Comparison of ENCODE assay signal across 31 cellular contexts in genomic region chr5:160361624-160362023, GRCh38. TPM values are rescaled to one million over a fixed set of nuclear protein-coding genes. Genes with fewer than 3 reads are reported as not detected.
"Had no signal": no experiment of that assay in that cellular context is flagged by ENCODE, and none has a peak within 500 bp of the region (broad histone marks: within the 10 kb centered on the region; RNA-seq: fewer than 3 reads in every experiment).

No MANE protein-coding gene starts in this region.

- H3K27me3 ChIP-seq: ascending aorta, brain microvascular endothelial cell, esophagus squamous epithelium, gastroesophageal sphincter, heart right ventricle had no signal

- H3K4me1 Mint-ChIP-seq: activated CD4-positive, alpha-beta T cell treated with anti-CD3 and anti-CD28 coated beads for 36 hours; activated CD8-positive, alpha-beta memory T cell treated with anti-CD3 and anti-CD28 coated beads, Interleukin-2, amount 10 ng/mL, durations not matched to agents 7 days and 5 days; activated naive CD4-positive, alpha-beta T cell treated with anti-CD3 and anti-CD28 coated beads, Interleukin-2, amount 50 U/mL, for 24 hours; activated naive CD8-positive, alpha-beta T cell treated with anti-CD3 and anti-CD28 coated beads, Interleukin-2, amount 10 ng/mL, durations not matched to agents 7 days and 5 days had no signal

- H3K9me3 ChIP-seq: ascending aorta, esophagus squamous epithelium, gastroesophageal sphincter, heart right ventricle had no signal

- H3K9me3 Mint-ChIP-seq: activated CD4-positive, alpha-beta memory T cell treated with anti-CD3 and anti-CD28 coated beads for 36 hours; activated CD4-positive, alpha-beta T cell treated with anti-CD3 and anti-CD28 coated beads, Interleukin-2, amount 10 ng/mL, durations not matched to agents 24 days and 14 days; activated naive CD4-positive, alpha-beta T cell treated with anti-CD3 and anti-CD28 coated beads for 36 hours; activated naive CD4-positive, alpha-beta T cell treated with anti-CD3 and anti-CD28 coated beads, Interleukin-2, amount 50 U/mL, for 24 hours; activated naive CD8-positive, alpha-beta T cell treated with anti-CD3 and anti-CD28 coated beads, Interleukin-2, amount 10 ng/mL, durations not matched to agents 7 days and 5 days; activated T-helper 1 cell treated with anti-CD3 and anti-CD28 coated beads, Interleukin-12 subunit alpha, Interleukin-12 subunit beta, Interleukin-2, Interleukin-4 antibody, amounts not matched to agents 30 ng/mL and 10 ng/mL and 1 ng/mL, durations not matched to agents 14 hours and 24 hours and 36 hours; activated T-helper 2 cell treated with anti-CD3 and anti-CD28 coated beads, Interferon-gamma antibody, Interleukin-2, Interleukin-4, amounts not matched to agents 10 μg/mL and 5 μg/mL and 100 μg/mL, durations not matched to agents 14 hours and 24 hours and 36 hours had no signal

- H3K36me3 Mint-ChIP-seq: activated CD4-positive, alpha-beta memory T cell treated with anti-CD3 and anti-CD28 coated beads for 36 hours; activated CD8-positive, alpha-beta memory T cell treated with anti-CD3 and anti-CD28 coated beads, Interleukin-2, amount 10 ng/mL, durations not matched to agents 7 days and 5 days; activated naive CD4-positive, alpha-beta T cell treated with anti-CD3 and anti-CD28 coated beads, Interleukin-2, amount 50 U/mL, for 24 hours; activated naive CD8-positive, alpha-beta T cell treated with anti-CD3 and anti-CD28 coated beads, Interleukin-2, amount 10 ng/mL, durations not matched to agents 7 days and 5 days had no signal

- H3K4me3 ChIP-seq: ascending aorta, esophagus squamous epithelium, gastroesophageal sphincter, heart right ventricle had no signal

- H3K36me3 ChIP-seq: ascending aorta, brain microvascular endothelial cell, esophagus squamous epithelium, gastroesophageal sphincter, heart right ventricle had no signal

- DNase-seq: activated CD4-positive, alpha-beta memory T cell treated with anti-CD3 and anti-CD28 coated beads for 36 hours; activated CD4-positive, alpha-beta T cell treated with anti-CD3 and anti-CD28 coated beads for 36 hours; activated CD4-positive, alpha-beta T cell treated with anti-CD3 and anti-CD28 coated beads, Interleukin-2, amount 10 ng/mL, durations not matched to agents 24 days and 14 days; activated CD4-positive, CD25-positive, alpha-beta regulatory T cell; activated CD4-positive, CD25-positive, alpha-beta regulatory T cell treated with anti-CD3 and anti-CD28 coated beads, Interleukin-2, amount 50 U/mL, for 72 hours; activated CD8-positive, alpha-beta memory T cell treated with anti-CD3 and anti-CD28 coated beads, Interleukin-2, amount 10 ng/mL, durations not matched to agents 7 days and 5 days; activated CD8-positive, alpha-beta memory T cell treated with anti-CD3 and anti-CD28 coated beads, Interleukin-2, amount 50 U/mL, for 4 hours; activated CD8-positive, alpha-beta T cell treated with anti-CD3 and anti-CD28 coated beads, Interleukin-2, amount 10 ng/mL, durations not matched to agents 7 days and 5 days; activated effector memory CD4-positive, alpha-beta T cell treated with anti-CD3 and anti-CD28 coated beads, Interleukin-2, amount 50 U/mL, for 16 hours; activated naive CD4-positive, alpha-beta T cell treated with anti-CD3 and anti-CD28 coated beads for 36 hours; activated naive CD8-positive, alpha-beta T cell treated with anti-CD3 and anti-CD28 coated beads, Interleukin-2, amount 10 ng/mL, durations not matched to agents 7 days and 5 days; activated T-cell treated with anti-CD3 and anti-CD28 coated beads, Interleukin-2, amount 50 U/mL, for 1 hour; activated T-cell treated with anti-CD3 and anti-CD28 coated beads, Interleukin-2, amount 50 U/mL, for 48 hours; brain microvascular endothelial cell; cortex of kidney; dermis blood vessel endothelial cell; effector CD4-positive, alpha-beta T cell; esophagus squamous epithelium; foreskin melanocyte; heart right ventricle; T-helper 2 cell had no signal

- H3K4me3 Mint-ChIP-seq: activated CD4-positive, alpha-beta memory T cell treated with anti-CD3 and anti-CD28 coated beads for 36 hours; activated CD4-positive, alpha-beta T cell treated with anti-CD3 and anti-CD28 coated beads for 36 hours; activated CD4-positive, alpha-beta T cell treated with anti-CD3 and anti-CD28 coated beads, Interleukin-2, amount 10 ng/mL, durations not matched to agents 24 days and 14 days; activated CD8-positive, alpha-beta memory T cell treated with anti-CD3 and anti-CD28 coated beads, Interleukin-2, amount 10 ng/mL, durations not matched to agents 7 days and 5 days; activated CD8-positive, alpha-beta T cell treated with anti-CD3 and anti-CD28 coated beads, Interleukin-2, amount 10 ng/mL, durations not matched to agents 7 days and 5 days; activated naive CD4-positive, alpha-beta T cell treated with anti-CD3 and anti-CD28 coated beads for 36 hours; activated naive CD4-positive, alpha-beta T cell treated with anti-CD3 and anti-CD28 coated beads, Interleukin-2, amount 50 U/mL, for 24 hours; activated naive CD8-positive, alpha-beta T cell treated with anti-CD3 and anti-CD28 coated beads, Interleukin-2, amount 10 ng/mL, durations not matched to agents 7 days and 5 days; activated T-helper 1 cell treated with anti-CD3 and anti-CD28 coated beads, Interleukin-12 subunit alpha, Interleukin-12 subunit beta, Interleukin-2, Interleukin-4 antibody, amounts not matched to agents 30 ng/mL and 10 ng/mL and 1 ng/mL, durations not matched to agents 14 hours and 24 hours and 36 hours had no signal

- H3K27ac ChIP-seq: brain microvascular endothelial cell, epithelial cell of prostate had no signal

- H3K27ac Mint-ChIP-seq: activated CD4-positive, alpha-beta memory T cell treated with anti-CD3 and anti-CD28 coated beads for 36 hours; activated CD4-positive, alpha-beta T cell treated with anti-CD3 and anti-CD28 coated beads for 36 hours; activated CD4-positive, alpha-beta T cell treated with anti-CD3 and anti-CD28 coated beads, Interleukin-2, amount 10 ng/mL, durations not matched to agents 24 days and 14 days; activated CD8-positive, alpha-beta memory T cell treated with anti-CD3 and anti-CD28 coated beads, Interleukin-2, amount 10 ng/mL, durations not matched to agents 7 days and 5 days; activated CD8-positive, alpha-beta T cell treated with anti-CD3 and anti-CD28 coated beads, Interleukin-2, amount 10 ng/mL, durations not matched to agents 7 days and 5 days; activated naive CD4-positive, alpha-beta T cell treated with anti-CD3 and anti-CD28 coated beads for 36 hours; activated naive CD4-positive, alpha-beta T cell treated with anti-CD3 and anti-CD28 coated beads, Interleukin-2, amount 50 U/mL, for 24 hours; activated naive CD8-positive, alpha-beta T cell treated with anti-CD3 and anti-CD28 coated beads, Interleukin-2, amount 10 ng/mL, durations not matched to agents 7 days and 5 days; activated T-helper 1 cell treated with anti-CD3 and anti-CD28 coated beads, Interleukin-12 subunit alpha, Interleukin-12 subunit beta, Interleukin-2, Interleukin-4 antibody, amounts not matched to agents 30 ng/mL and 10 ng/mL and 1 ng/mL, durations not matched to agents 14 hours and 24 hours and 36 hours; activated T-helper 2 cell treated with anti-CD3 and anti-CD28 coated beads, Interferon-gamma antibody, Interleukin-2, Interleukin-4, amounts not matched to agents 10 μg/mL and 5 μg/mL and 100 μg/mL, durations not matched to agents 14 hours and 24 hours and 36 hours had no signal

RNA-seq across cellular contexts. Expression of gene C1QTNF2, which starts 8.8 kb away (rescaled TPM):
- total RNA-seq: activated CD4-positive, alpha-beta memory T cell treated with anti-CD3 and anti-CD28 coated beads for 36 hours; activated CD4-positive, alpha-beta T cell treated with anti-CD3 and anti-CD28 coated beads for 36 hours; activated CD4-positive, alpha-beta T cell treated with anti-CD3 and anti-CD28 coated beads, Interleukin-2, amount 10 ng/mL, durations not matched to agents 24 days and 14 days; activated CD8-positive, alpha-beta memory T cell treated with anti-CD3 and anti-CD28 coated beads for 36 hours; activated CD8-positive, alpha-beta memory T cell treated with anti-CD3 and anti-CD28 coated beads, Interleukin-2, amount 10 ng/mL, durations not matched to agents 7 days and 5 days; activated CD8-positive, alpha-beta T cell treated with anti-CD3 and anti-CD28 coated beads, Interleukin-2, amount 10 ng/mL, durations not matched to agents 7 days and 5 days; activated naive CD4-positive, alpha-beta T cell treated with anti-CD3 and anti-CD28 coated beads for 36 hours; activated naive CD8-positive, alpha-beta T cell treated with anti-CD3 and anti-CD28 coated beads, Interleukin-2, amount 10 ng/mL, durations not matched to agents 7 days and 5 days; activated T-helper 1 cell treated with anti-CD3 and anti-CD28 coated beads, Interleukin-12 subunit alpha, Interleukin-12 subunit beta, Interleukin-2, Interleukin-4 antibody, amounts not matched to agents 30 ng/mL and 10 ng/mL and 1 ng/mL, durations not matched to agents 14 hours and 24 hours and 36 hours; activated T-helper 2 cell treated with anti-CD3 and anti-CD28 coated beads, Interferon-gamma antibody, Interleukin-2, Interleukin-4, amounts not matched to agents 10 μg/mL and 5 μg/mL and 100 μg/mL, durations not matched to agents 14 hours and 24 hours and 36 hours; bronchial epithelial cell; T-helper 1 cell treated with Interleukin-12 subunit alpha and Interleukin-12 subunit beta and Interleukin-4 antibody, amounts not matched to agents 30 ng/mL and 1 ng/mL, for 36 hours had no signal

RNA-seq across cellular contexts. Expression of gene FAM200C, which starts 38.2 kb away (rescaled TPM):
- total RNA-seq: ascending aorta had no signal

RNA-seq across cellular contexts. Expression of gene CCNJL, which starts 49.3 kb away (rescaled TPM):
- total RNA-seq: activated CD4-positive, alpha-beta memory T cell treated with anti-CD3 and anti-CD28 coated beads for 36 hours; activated CD4-positive, alpha-beta T cell treated with anti-CD3 and anti-CD28 coated beads for 36 hours; activated CD4-positive, alpha-beta T cell treated with anti-CD3 and anti-CD28 coated beads, Interleukin-2, amount 10 ng/mL, durations not matched to agents 24 days and 14 days; activated naive CD4-positive, alpha-beta T cell treated with anti-CD3 and anti-CD28 coated beads for 36 hours; activated T-helper 1 cell treated with anti-CD3 and anti-CD28 coated beads, Interleukin-12 subunit alpha, Interleukin-12 subunit beta, Interleukin-2, Interleukin-4 antibody, amounts not matched to agents 30 ng/mL and 10 ng/mL and 1 ng/mL, durations not matched to agents 14 hours and 24 hours and 36 hours; activated T-helper 2 cell treated with anti-CD3 and anti-CD28 coated beads, Interferon-gamma antibody, Interleukin-2, Interleukin-4, amounts not matched to agents 10 μg/mL and 5 μg/mL and 100 μg/mL, durations not matched to agents 14 hours and 24 hours and 36 hours; ascending aorta; fibroblast of lung; T-helper 1 cell treated with Interleukin-12 subunit alpha and Interleukin-12 subunit beta and Interleukin-4 antibody, amounts not matched to agents 30 ng/mL and 1 ng/mL, for 36 hours had no signal
